In the genomic region with DNA sequence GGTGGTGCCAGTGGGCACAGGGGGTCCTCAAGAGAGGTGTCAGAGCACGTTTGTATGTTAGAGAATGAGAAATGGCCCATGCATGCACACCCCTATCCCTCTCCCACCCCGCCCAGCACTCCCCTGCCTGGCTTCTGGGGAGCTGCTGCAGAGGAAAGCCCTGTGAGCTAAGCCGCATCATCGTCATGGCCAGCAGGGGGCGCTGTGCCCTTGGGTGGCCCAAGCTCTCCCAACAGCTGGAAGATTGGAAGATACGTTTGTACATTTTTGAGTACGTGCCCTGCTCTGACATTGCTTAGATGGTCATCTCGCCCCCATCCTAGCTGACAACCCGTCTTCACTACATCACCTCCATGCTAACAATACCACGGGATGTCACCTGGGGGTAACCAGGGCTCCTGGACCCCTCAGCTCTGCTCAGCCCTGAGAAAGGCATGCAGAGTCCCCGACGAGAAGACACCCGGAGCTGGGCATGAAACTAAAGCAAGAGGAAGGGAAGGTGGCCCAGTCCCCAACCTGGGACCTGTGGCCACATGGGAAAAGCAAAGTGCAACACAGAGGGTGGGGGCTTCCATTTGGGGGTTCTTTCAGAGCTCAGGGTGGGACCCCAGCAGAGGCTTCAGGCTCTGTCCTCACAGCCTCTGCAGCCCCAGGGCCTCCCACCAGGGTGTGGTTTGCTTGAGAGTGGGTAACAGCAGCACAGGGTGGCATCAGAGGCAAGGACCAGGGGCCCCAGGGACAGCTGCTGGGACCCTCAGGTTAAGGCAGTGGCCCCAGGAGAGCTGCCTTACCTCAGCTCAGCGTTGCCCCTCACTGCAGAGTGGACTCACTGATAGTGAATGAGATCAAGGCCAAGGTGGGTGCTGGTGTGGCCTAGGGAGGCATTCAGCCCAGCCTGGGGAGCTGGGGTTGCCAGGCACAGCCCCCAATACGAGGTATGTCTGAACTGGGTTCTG, we compare ENCODE assay signal across 7 cellular contexts.
DNase-seq lines count a peak whose midpoint lies in the region; ATAC-seq and TF ChIP-seq lines count a peak whose summit lies in the region.

No MANE protein-coding gene starts in this region.

- H3K4me3 ChIP-seq in GM12864 (ENCODE audit: low read depth, low read length) = no peak overlapping the region
- no peak overlapping the region for H3K4me3 ChIP-seq in Jurkat, Clone E6-1 (ENCODE audit: low read length)
- no peak overlapping the region for H3K4me3 ChIP-seq in heart right ventricle

- no peaks in the 10 kb centered on the region for H3K36me3 Mint-ChIP-seq in T-cell
- H3K36me3 Mint-ChIP-seq in activated naive CD8-positive, alpha-beta T cell treated with anti-CD3 and anti-CD28 coated beads for 36 hours = no peaks in the 10 kb centered on the region

- H3K4me1 Mint-ChIP-seq in T-cell = peaks cover 20 to 21% (median 20%) of the 10 kb centered on the region in 3 donors
- peaks cover 20% of the 10 kb centered on the region for H3K4me1 Mint-ChIP-seq in activated naive CD8-positive, alpha-beta T cell treated with anti-CD3 and anti-CD28 coated beads for 36 hours

- POLR2A ChIA-PET in T-cell (lab: Charles Lee) = interaction anchor here (0.6 to 1.0 kb wide), 2 partner anchors 35 to 264 kb away, joined by 4 to 10 read pairs; no protein-coding TSS in a partner anchor

- no peaks in the 10 kb centered on the region for H3K27me3 Mint-ChIP-seq in T-cell
- H3K27me3 Mint-ChIP-seq in activated naive CD8-positive, alpha-beta T cell treated with anti-CD3 and anti-CD28 coated beads for 36 hours = no peaks in the 10 kb centered on the region

- no peaks in the 10 kb centered on the region for H3K9me3 Mint-ChIP-seq in T-cell
- no peaks in the 10 kb centered on the region for H3K9me3 Mint-ChIP-seq in activated naive CD8-positive, alpha-beta T cell treated with anti-CD3 and anti-CD28 coated beads for 36 hours

- H3K27ac Mint-ChIP-seq in T-cell = peak overlapping the region; percentile 30 to 50
- H3K27ac Mint-ChIP-seq in activated naive CD8-positive, alpha-beta T cell treated with anti-CD3 and anti-CD28 coated beads for 36 hours = peak overlapping the region; percentile 59

- H3K4me1 ChIP-seq in heart right ventricle = peaks cover 0 to 12% (median 0%) of the 10 kb centered on the region in 9 donors

- CTCF ChIA-PET in T-cell (lab: Charles Lee) = interaction anchor here (0.6 to 4.2 kb wide), 18 partner anchors 13 to 293 kb away, joined by 3 to 52 read pairs (median 3); no protein-coding TSS in a partner anchor

- DNase-seq in GM12864 (ENCODE audit: low read depth) = no peak
- DNase-seq in Jurkat, Clone E6-1 (ENCODE audit: low read depth, low spot score) = peak; percentile 67
- DNase-seq in T-cell = peak; percentile 24 to 82 (median 60)
- DNase-seq in activated naive CD8-positive, alpha-beta T cell treated with anti-CD3 and anti-CD28 coated beads for 36 hours = peak; percentile 78
- DNase-seq in heart right ventricle = peak; percentile 70 to 79
- DNase-seq in retina = peak; percentile 79

- no peaks in the 10 kb centered on the region for H3K27me3 ChIP-seq in heart right ventricle

- 44 to 52% methylated on average over 15 of the region's 15 CpGs for WGBS in heart right ventricle, 2 donors

- H3K27ac ChIP-seq in heart right ventricle = no peak overlapping the region

- H3K4me3 Mint-ChIP-seq in T-cell = no peak overlapping the region
- no peak overlapping the region for H3K4me3 Mint-ChIP-seq in activated naive CD8-positive, alpha-beta T cell treated with anti-CD3 and anti-CD28 coated beads for 36 hours

- peak; percentile 90 for TF ChIP-seq CTCF in GM12864 (IDR thresholded peaks at IDR 0.05; ENCODE audit: low read depth, low read length, missing control alignments)
- TF ChIP-seq CTCF in heart right ventricle (IDR thresholded peaks at IDR 0.05) = peak; percentile 78 to 93 (median 85)

- intact Hi-C loops in heart right ventricle (cut with DNase I) = loop anchor here (1.0 to 5.0 kb wide), 5 partner anchors 263 to 267 kb away; no protein-coding TSS in a partner anchor

- H3K9me3 ChIP-seq in heart right ventricle = no peaks in the 10 kb centered on the region

- ATAC-seq in T-cell (replicated peaks in 1 of 4) = peak; percentile 54 to 71 (median 64)
- ATAC-seq in heart right ventricle = peak in 7 of 8 donors; percentile 53 to 76 (median 69)
- ATAC-seq in GM19328 (IDR thresholded peaks at IDR 0.05; ENCODE audit: unreplicated experiment) = no peak

- no peaks in the 10 kb centered on the region for H3K36me3 ChIP-seq in heart right ventricle
